1 cellular context compared by ENCODE assay signal in genomic region chr2:25936889-25937545, GRCh38.
TF ChIP-seq lines count a peak whose summit lies in the region.

No MANE protein-coding gene starts in this region.

TF ChIP-seq in SK-N-SH treated with all-trans-retinoic acid at 6 μM for 48 hours, 23 proteins besides CTCF, POLR2A, EP300 and RAD21 (continued from another document):
- TF ChIP-seq CREB5 (CRISPR knock-in tag; IDR thresholded peaks at IDR 0.05; ENCODE audit: low read depth) (no peak), TCF4 (CRISPR knock-in tag; IDR thresholded peaks at IDR 0.05; ENCODE audit: borderline replicate concordance) (no peak), GLIS3 (CRISPR knock-in tag; IDR thresholded peaks at IDR 0.05) (no peak), CSRNP3 (CRISPR knock-in tag; IDR thresholded peaks at IDR 0.05) (no peak), OSR1 (CRISPR knock-in tag; IDR thresholded peaks at IDR 0.05) (no peak), ZFP3 (CRISPR knock-in tag; IDR thresholded peaks at IDR 0.05) (no peak), ZNF565 (CRISPR knock-in tag; conservative IDR thresholded peaks at IDR 0.05; ENCODE audit: low read depth) (no peak)
